Comparison of ENCODE assay signal across 1 cellular context in the genomic region with DNA sequence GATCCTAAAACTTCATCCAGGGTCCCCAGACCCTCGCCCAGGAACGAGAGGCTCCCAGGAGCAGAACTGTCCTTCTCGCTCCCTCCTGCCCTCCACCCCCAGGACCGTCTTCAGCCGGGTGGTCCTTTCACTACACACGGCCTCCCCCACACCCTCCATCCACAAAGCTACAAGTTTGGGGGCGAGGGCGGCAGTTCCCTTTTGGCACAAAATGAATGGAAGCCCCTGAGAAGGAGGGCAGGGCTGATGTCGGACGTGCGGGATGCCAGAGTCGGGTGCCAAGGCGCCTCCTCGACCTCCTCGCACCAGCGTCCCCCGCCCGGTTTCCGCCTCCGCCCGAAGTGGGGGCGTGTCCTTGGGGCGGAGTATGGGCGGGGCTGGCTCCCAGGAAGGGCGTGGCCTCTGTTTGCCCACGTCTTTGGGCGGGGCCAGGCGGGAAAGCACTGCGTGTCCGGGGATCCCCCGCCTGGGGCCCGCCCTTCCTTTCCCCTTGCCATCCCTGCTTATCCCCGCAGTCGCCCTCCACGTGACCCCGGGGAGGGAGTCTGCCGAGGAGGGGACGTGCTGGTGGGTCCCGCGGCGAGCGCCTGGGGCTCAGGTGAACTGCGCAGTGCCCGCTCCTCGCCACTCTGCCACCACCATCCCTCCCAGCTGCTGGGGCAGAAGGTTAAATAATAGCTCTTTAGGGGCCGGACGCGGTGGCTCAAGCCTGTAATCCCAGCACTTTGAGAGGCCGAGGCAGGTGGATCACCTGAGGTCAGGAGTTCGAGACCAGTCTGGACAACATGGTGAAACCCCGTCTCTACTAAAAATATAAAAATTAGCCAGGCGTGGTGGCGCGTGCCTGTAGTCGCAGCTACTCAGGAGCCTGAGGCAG.
A peak's percentile ranks its signal among the peaks of the same experiment; 100 is the strongest.
TF ChIP-seq lines count a peak whose summit lies in the region.

No MANE protein-coding gene starts in this region.

TF ChIP-seq in HEK293, 187 proteins besides CTCF, POLR2A, EP300 and RAD21 (continued from another document and continues in another):
- TF ChIP-seq, protein P1, sequence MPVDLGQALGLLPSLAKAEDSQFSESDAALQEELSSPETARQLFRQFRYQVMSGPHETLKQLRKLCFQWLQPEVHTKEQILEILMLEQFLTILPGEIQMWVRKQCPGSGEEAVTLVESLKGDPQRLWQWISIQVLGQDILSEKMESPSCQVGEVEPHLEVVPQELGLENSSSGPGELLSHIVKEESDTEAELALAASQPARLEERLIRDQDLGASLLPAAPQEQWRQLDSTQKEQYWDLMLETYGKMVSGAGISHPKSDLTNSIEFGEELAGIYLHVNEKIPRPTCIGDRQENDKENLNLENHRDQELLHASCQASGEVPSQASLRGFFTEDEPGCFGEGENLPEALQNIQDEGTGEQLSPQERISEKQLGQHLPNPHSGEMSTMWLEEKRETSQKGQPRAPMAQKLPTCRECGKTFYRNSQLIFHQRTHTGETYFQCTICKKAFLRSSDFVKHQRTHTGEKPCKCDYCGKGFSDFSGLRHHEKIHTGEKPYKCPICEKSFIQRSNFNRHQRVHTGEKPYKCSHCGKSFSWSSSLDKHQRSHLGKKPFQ (tag by site-specific recombination; IDR thresholded peaks at IDR 0.05): no peak
- TF ChIP-seq ZNF837 (tag by site-specific recombination; IDR thresholded peaks at IDR 0.05) (no peak), MZF1 (tag by site-specific recombination; IDR thresholded peaks at IDR 0.05; ENCODE audit: borderline replicate concordance) (no peak; the same call in none of the 2 replicates), ZNF585B (tag by site-specific recombination; IDR thresholded peaks at IDR 0.05) (no peak), ZBTB20 (tag by site-specific recombination; IDR thresholded peaks at IDR 0.05) (no peak; the same call in 1 of the 2 replicates), ZNF792 (tag by site-specific recombination; IDR thresholded peaks at IDR 0.05) (no peak), ZNF501 (tag by site-specific recombination; IDR thresholded peaks at IDR 0.05) (no peak), ZNF138 (tag by site-specific recombination; IDR thresholded peaks at IDR 0.05; ENCODE audit: borderline replicate concordance) (no peak), SCRT1 (tag by site-specific recombination; IDR thresholded peaks at IDR 0.05; ENCODE audit: borderline replicate concordance) (no peak), ZIC2 (tag by site-specific recombination; IDR thresholded peaks at IDR 0.05) (peak; percentile 92), ZBTB17 (tag by site-specific recombination; IDR thresholded peaks at IDR 0.05) (peak; percentile 57), ZNF202 (tag by site-specific recombination; IDR thresholded peaks at IDR 0.05; ENCODE audit: borderline replicate concordance) (no peak), WT1 (tag by site-specific recombination; IDR thresholded peaks at IDR 0.05) (peak; percentile 64; the same call in 1 of the 2 replicates), REPIN1 (tag by site-specific recombination; IDR thresholded peaks at IDR 0.05; ENCODE audit: low read depth) (no peak), ZNF529 (tag by site-specific recombination; IDR thresholded peaks at IDR 0.05; ENCODE audit: insufficient replicate concordance) (no peak), ZNF473 (tag by site-specific recombination; IDR thresholded peaks at IDR 0.05) (no peak), MEIS1 (CRISPR knock-in tag; IDR thresholded peaks at IDR 0.05; ENCODE audit: borderline replicate concordance) (no peak), ZNF677 (tag by site-specific recombination; IDR thresholded peaks at IDR 0.05) (no peak), ZNF660 (tag by site-specific recombination; IDR thresholded peaks at IDR 0.05) (no peak), ZNF211 (tag by site-specific recombination; IDR thresholded peaks at IDR 0.05; ENCODE audit: low read depth) (no peak), ZFP41 (tag by site-specific recombination; IDR thresholded peaks at IDR 0.05; ENCODE audit: borderline replicate concordance) (no peak), ZNF214 (tag by site-specific recombination; IDR thresholded peaks at IDR 0.05; ENCODE audit: borderline replicate concordance) (no peak), SETDB1 (IDR thresholded peaks at IDR 0.05; ENCODE audit: insufficient read length, low read length) (no peak), ZNF791 (tag by site-specific recombination; IDR thresholded peaks at IDR 0.05) (no peak), ZNF561 (tag by site-specific recombination; IDR thresholded peaks at IDR 0.05; ENCODE audit: borderline replicate concordance) (0 out of 2 replicates have a peak, but pooled peaks have one; percentile 67), ZNF23 (tag by site-specific recombination; IDR thresholded peaks at IDR 0.05; ENCODE audit: borderline replicate concordance) (no peak), YY2 (tag by site-specific recombination; IDR thresholded peaks at IDR 0.05) (no peak), HOXD13 (CRISPR knock-in tag; IDR thresholded peaks at IDR 0.05; ENCODE audit: borderline replicate concordance) (no peak), ZNF266 (tag by site-specific recombination; IDR thresholded peaks at IDR 0.05; ENCODE audit: low read depth) (no peak), GFI1B (tag by site-specific recombination; IDR thresholded peaks at IDR 0.05) (no peak), ZNF221 (tag by site-specific recombination; IDR thresholded peaks at IDR 0.05; ENCODE audit: borderline replicate concordance) (no peak), GLI4 (tag by site-specific recombination; IDR thresholded peaks at IDR 0.05) (no peak), ZNF558 (tag by site-specific recombination; IDR thresholded peaks at IDR 0.05) (no peak), ZNF169 (tag by site-specific recombination; IDR thresholded peaks at IDR 0.05) (no peak), SALL2 (tag by site-specific recombination; IDR thresholded peaks at IDR 0.05; ENCODE audit: borderline replicate concordance) (no peak), IKZF3 (tag by site-specific recombination; IDR thresholded peaks at IDR 0.05) (peak; percentile 82), ZNF146 (tag by site-specific recombination; IDR thresholded peaks at IDR 0.05) (no peak), ZNF701 (tag by site-specific recombination; IDR thresholded peaks at IDR 0.05) (no peak), SP2 (tag by site-specific recombination; IDR thresholded peaks at IDR 0.05) (peak; percentile 91), GLIS2 (tag by site-specific recombination; IDR thresholded peaks at IDR 0.05) (peak; percentile 86), RBAK (tag by site-specific recombination; IDR thresholded peaks at IDR 0.05) (no peak), ZNF121 (tag by site-specific recombination; IDR thresholded peaks at IDR 0.05) (peak; percentile 73; the same call in 1 of the 2 replicates), ZFHX2 (tag by site-specific recombination; conservative IDR thresholded peaks at IDR 0.05) (peak; percentile 84), ZSCAN23 (tag by site-specific recombination; IDR thresholded peaks at IDR 0.05) (no peak), ZEB2 (tag by site-specific recombination; IDR thresholded peaks at IDR 0.05) (peak; percentile 51; the same call in 1 of the 2 replicates)
- TF ChIP-seq, protein P2, sequence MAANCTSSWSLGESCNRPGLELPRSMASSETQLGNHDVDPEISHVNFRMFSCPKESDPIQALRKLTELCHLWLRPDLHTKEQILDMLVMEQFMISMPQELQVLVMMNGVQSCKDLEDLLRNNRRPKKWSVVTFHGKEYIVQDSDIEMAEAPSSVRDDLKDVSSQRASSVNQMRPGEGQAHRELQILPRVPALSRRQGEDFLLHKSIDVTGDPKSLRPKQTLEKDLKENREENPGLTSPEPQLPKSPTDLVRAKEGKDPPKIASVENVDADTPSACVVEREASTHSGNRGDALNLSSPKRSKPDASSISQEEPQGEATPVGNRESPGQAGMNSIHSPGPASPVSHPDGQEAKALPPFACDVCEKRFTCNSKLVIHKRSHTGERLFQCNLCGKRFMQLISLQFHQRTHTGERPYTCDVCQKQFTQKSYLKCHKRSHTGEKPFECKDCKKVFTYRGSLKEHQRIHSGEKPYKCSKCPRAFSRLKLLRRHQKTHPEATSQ (tag by site-specific recombination; IDR thresholded peaks at IDR 0.05): no peak
- TF ChIP-seq, protein P3, sequence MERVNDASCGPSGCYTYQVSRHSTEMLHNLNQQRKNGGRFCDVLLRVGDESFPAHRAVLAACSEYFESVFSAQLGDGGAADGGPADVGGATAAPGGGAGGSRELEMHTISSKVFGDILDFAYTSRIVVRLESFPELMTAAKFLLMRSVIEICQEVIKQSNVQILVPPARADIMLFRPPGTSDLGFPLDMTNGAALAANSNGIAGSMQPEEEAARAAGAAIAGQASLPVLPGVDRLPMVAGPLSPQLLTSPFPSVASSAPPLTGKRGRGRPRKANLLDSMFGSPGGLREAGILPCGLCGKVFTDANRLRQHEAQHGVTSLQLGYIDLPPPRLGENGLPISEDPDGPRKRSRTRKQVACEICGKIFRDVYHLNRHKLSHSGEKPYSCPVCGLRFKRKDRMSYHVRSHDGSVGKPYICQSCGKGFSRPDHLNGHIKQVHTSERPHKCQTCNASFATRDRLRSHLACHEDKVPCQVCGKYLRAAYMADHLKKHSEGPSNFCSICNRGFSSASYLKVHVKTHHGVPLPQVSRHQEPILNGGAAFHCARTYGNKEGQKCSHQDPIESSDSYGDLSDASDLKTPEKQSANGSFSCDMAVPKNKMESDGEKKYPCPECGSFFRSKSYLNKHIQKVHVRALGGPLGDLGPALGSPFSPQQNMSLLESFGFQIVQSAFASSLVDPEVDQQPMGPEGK (tag by site-specific recombination; IDR thresholded peaks at IDR 0.05): peak; percentile 90
- TF ChIP-seq, protein P4, sequence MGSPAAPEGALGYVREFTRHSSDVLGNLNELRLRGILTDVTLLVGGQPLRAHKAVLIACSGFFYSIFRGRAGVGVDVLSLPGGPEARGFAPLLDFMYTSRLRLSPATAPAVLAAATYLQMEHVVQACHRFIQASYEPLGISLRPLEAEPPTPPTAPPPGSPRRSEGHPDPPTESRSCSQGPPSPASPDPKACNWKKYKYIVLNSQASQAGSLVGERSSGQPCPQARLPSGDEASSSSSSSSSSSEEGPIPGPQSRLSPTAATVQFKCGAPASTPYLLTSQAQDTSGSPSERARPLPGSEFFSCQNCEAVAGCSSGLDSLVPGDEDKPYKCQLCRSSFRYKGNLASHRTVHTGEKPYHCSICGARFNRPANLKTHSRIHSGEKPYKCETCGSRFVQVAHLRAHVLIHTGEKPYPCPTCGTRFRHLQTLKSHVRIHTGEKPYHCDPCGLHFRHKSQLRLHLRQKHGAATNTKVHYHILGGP (tag by site-specific recombination; IDR thresholded peaks at IDR 0.05): no peak
- TF ChIP-seq, protein P5, sequence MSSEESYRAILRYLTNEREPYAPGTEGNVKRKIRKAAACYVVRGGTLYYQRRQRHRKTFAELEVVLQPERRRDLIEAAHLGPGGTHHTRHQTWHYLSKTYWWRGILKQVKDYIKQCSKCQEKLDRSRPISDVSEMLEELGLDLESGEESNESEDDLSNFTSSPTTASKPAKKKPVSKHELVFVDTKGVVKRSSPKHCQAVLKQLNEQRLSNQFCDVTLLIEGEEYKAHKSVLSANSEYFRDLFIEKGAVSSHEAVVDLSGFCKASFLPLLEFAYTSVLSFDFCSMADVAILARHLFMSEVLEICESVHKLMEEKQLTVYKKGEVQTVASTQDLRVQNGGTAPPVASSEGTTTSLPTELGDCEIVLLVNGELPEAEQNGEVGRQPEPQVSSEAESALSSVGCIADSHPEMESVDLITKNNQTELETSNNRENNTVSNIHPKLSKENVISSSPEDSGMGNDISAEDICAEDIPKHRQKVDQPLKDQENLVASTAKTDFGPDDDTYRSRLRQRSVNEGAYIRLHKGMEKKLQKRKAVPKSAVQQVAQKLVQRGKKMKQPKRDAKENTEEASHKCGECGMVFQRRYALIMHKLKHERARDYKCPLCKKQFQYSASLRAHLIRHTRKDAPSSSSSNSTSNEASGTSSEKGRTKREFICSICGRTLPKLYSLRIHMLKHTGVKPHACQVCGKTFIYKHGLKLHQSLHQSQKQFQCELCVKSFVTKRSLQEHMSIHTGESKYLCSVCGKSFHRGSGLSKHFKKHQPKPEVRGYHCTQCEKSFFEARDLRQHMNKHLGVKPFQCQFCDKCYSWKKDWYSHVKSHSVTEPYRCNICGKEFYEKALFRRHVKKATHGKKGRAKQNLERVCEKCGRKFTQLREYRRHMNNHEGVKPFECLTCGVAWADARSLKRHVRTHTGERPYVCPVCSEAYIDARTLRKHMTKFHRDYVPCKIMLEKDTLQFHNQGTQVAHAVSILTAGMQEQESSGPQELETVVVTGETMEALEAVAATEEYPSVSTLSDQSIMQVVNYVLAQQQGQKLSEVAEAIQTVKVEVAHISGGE (tag by site-specific recombination; conservative IDR thresholded peaks at IDR 0.05; ENCODE audit: low read depth): 0 out of 2 replicates have a peak, but pooled peaks have one; percentile 13
- TF ChIP-seq, protein P6, sequence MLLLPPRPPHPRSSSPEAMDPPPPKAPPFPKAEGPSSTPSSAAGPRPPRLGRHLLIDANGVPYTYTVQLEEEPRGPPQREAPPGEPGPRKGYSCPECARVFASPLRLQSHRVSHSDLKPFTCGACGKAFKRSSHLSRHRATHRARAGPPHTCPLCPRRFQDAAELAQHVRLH (tag by site-specific recombination; IDR thresholded peaks at IDR 0.05): no peak
- TF ChIP-seq, protein P7, sequence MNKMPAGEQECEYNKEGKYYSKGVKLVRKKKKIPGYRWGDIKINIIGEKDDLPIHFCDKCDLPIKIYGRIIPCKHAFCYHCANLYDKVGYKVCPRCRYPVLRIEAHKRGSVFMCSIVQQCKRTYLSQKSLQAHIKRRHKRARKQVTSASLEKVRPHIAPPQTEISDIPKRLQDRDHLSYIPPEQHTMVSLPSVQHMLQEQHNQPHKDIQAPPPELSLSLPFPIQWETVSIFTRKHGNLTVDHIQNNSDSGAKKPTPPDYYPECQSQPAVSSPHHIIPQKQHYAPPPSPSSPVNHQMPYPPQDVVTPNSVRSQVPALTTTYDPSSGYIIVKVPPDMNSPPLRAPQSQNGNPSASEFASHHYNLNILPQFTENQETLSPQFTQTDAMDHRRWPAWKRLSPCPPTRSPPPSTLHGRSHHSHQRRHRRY (tag by site-specific recombination; IDR thresholded peaks at IDR 0.05): no peak
- TF ChIP-seq, protein P8, sequence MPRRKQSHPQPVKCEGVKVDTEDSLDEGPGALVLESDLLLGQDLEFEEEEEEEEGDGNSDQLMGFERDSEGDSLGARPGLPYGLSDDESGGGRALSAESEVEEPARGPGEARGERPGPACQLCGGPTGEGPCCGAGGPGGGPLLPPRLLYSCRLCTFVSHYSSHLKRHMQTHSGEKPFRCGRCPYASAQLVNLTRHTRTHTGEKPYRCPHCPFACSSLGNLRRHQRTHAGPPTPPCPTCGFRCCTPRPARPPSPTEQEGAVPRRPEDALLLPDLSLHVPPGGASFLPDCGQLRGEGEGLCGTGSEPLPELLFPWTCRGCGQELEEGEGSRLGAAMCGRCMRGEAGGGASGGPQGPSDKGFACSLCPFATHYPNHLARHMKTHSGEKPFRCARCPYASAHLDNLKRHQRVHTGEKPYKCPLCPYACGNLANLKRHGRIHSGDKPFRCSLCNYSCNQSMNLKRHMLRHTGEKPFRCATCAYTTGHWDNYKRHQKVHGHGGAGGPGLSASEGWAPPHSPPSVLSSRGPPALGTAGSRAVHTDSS (tag by site-specific recombination; IDR thresholded peaks at IDR 0.05): no peak
- TF ChIP-seq, protein P9, sequence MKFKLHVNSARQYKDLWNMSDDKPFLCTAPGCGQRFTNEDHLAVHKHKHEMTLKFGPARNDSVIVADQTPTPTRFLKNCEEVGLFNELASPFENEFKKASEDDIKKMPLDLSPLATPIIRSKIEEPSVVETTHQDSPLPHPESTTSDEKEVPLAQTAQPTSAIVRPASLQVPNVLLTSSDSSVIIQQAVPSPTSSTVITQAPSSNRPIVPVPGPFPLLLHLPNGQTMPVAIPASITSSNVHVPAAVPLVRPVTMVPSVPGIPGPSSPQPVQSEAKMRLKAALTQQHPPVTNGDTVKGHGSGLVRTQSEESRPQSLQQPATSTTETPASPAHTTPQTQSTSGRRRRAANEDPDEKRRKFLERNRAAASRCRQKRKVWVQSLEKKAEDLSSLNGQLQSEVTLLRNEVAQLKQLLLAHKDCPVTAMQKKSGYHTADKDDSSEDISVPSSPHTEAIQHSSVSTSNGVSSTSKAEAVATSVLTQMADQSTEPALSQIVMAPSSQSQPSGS (tag by site-specific recombination; IDR thresholded peaks at IDR 0.05; ENCODE audit: low read depth): no peak
